Comparison of ENCODE assay signal across 1 cellular context in genomic region chr1:53959664-53960250, GRCh38.
TF ChIP-seq lines count a peak whose summit lies in the region.

No MANE protein-coding gene starts in this region.

TF ChIP-seq in GM12878, 131 proteins besides CTCF, POLR2A, EP300 and RAD21 (continued from another document):
- TF ChIP-seq REST (IDR thresholded peaks at IDR 0.05; ENCODE audit: low read depth, low read length) (no peak), IKZF1 (conservative IDR thresholded peaks at IDR 0.05) (no peak), RUNX3 (IDR thresholded peaks at IDR 0.05; ENCODE audit: low read length) (no peak), NKRF (conservative IDR thresholded peaks at IDR 0.05) (no peak), STAT3 (IDR thresholded peaks at IDR 0.05; ENCODE audit: low read depth, low read length) (no peak), NBN (IDR thresholded peaks at IDR 0.05) (no peak), SMC3 (IDR thresholded peaks at IDR 0.05; ENCODE audit: borderline replicate concordance, low read length) (peak; percentile 64), MTA3 (IDR thresholded peaks at IDR 0.05; ENCODE audit: borderline replicate concordance, low read length) (no peak), JUNB (IDR thresholded peaks at IDR 0.05) (no peak), NR2C2 (IDR thresholded peaks at IDR 0.05; ENCODE audit: borderline replicate concordance, control insufficient read depth, insufficient read length, low read depth) (no peak)
TF ChIP-seq in GM12878: peak in this region for 2.
